In genomic region chr10:76124230-76124629, GRCh38 we compare ENCODE assay signal across 23 cellular contexts.
"Had no signal": no experiment of that assay in that cellular context is flagged by ENCODE, and none has a peak within 500 bp of the region (broad histone marks: within the 10 kb centered on the region; RNA-seq: fewer than 3 reads in every experiment).

No MANE protein-coding gene starts in this region.

- H3K9me3 Mint-ChIP-seq: activated naive CD4-positive, alpha-beta T cell treated with anti-CD3 and anti-CD28 coated beads, Interleukin-2, amount 50 U/mL, for 24 hours; activated T-cell treated with anti-CD3 and anti-CD28 coated beads, Interleukin-2, amount 50 U/mL, for 24 hours; activated T-helper 1 cell treated with anti-CD3 and anti-CD28 coated beads, Interleukin-12 subunit alpha, Interleukin-12 subunit beta, Interleukin-2, Interleukin-4 antibody, amounts not matched to agents 30 ng/mL and 10 ng/mL and 1 ng/mL, durations not matched to agents 14 hours and 24 hours and 36 hours; T-helper 1 cell treated with Interleukin-12 subunit alpha and Interleukin-12 subunit beta and Interleukin-4 antibody, amounts not matched to agents 30 μg/mL and 1 μg/mL, for 36 hours had no signal

- H3K27me3 Mint-ChIP-seq: activated CD8-positive, alpha-beta memory T cell treated with anti-CD3 and anti-CD28 coated beads, Interleukin-2, amount 10 ng/mL, durations not matched to agents 7 days and 5 days had no signal

- DNase-seq: activated CD4-positive, alpha-beta T cell treated with anti-CD3 and anti-CD28 coated beads for 48 hours; activated CD4-positive, alpha-beta T cell treated with anti-CD3 and anti-CD28 coated beads, Interleukin-2, amount 50 U/mL, for 4 hours; activated CD4-positive, CD25-positive, alpha-beta regulatory T cell treated with anti-CD3 and anti-CD28 coated beads, Interleukin-2, amount 50 U/mL, for 72 hours; activated CD8-positive, alpha-beta memory T cell treated with anti-CD3 and anti-CD28 coated beads, Interleukin-2, amount 10 ng/mL, durations not matched to agents 7 days and 5 days; activated effector memory CD4-positive, alpha-beta T cell treated with Interleukin-2 at 50 U/mL for 16 hours; activated naive CD4-positive, alpha-beta T cell; activated T-cell treated with anti-CD3 and anti-CD28 coated beads, Interleukin-2, amount 50 U/mL, for 24 hours; aorta; central memory CD4-positive, alpha-beta T cell; Kasumi-1; KBM-7; NCI-H1105 treated with DMSO at 0.1 percent for 48 hours; NCI-H1436 treated with DMSO at 0.1 percent for 48 hours; NCI-H187; NCI-H2081; NCI-H226; NCI-H526; NCI-H82; SHP77 treated with DMSO at 0.1 percent for 48 hours had no signal

- H3K4me1 Mint-ChIP-seq: activated CD8-positive, alpha-beta memory T cell treated with anti-CD3 and anti-CD28 coated beads, Interleukin-2, amount 10 ng/mL, durations not matched to agents 7 days and 5 days had no signal

- H3K4me3 Mint-ChIP-seq: activated CD8-positive, alpha-beta memory T cell treated with anti-CD3 and anti-CD28 coated beads, Interleukin-2, amount 10 ng/mL, durations not matched to agents 7 days and 5 days; activated naive CD4-positive, alpha-beta T cell treated with anti-CD3 and anti-CD28 coated beads, Interleukin-2, amount 50 U/mL, for 24 hours; activated T-cell treated with anti-CD3 and anti-CD28 coated beads, Interleukin-2, amount 50 U/mL, for 24 hours; activated T-helper 1 cell treated with anti-CD3 and anti-CD28 coated beads, Interleukin-12 subunit alpha, Interleukin-12 subunit beta, Interleukin-2, Interleukin-4 antibody, amounts not matched to agents 30 ng/mL and 10 ng/mL and 1 ng/mL, durations not matched to agents 14 hours and 24 hours and 36 hours; T-helper 1 cell treated with Interleukin-12 subunit alpha and Interleukin-12 subunit beta and Interleukin-4 antibody, amounts not matched to agents 30 μg/mL and 1 μg/mL, for 36 hours; WTC11 had no signal

- ATAC-seq: activated CD8-positive, alpha-beta memory T cell treated with anti-CD3 and anti-CD28 coated beads, Interleukin-2, amount 10 ng/mL, durations not matched to agents 7 days and 5 days; WTC11 had no signal

- H3K27ac Mint-ChIP-seq: activated CD8-positive, alpha-beta memory T cell treated with anti-CD3 and anti-CD28 coated beads, Interleukin-2, amount 10 ng/mL, durations not matched to agents 7 days and 5 days; activated naive CD4-positive, alpha-beta T cell treated with anti-CD3 and anti-CD28 coated beads, Interleukin-2, amount 50 U/mL, for 24 hours; activated T-cell treated with anti-CD3 and anti-CD28 coated beads, Interleukin-2, amount 50 U/mL, for 24 hours; activated T-helper 1 cell treated with anti-CD3 and anti-CD28 coated beads, Interleukin-12 subunit alpha, Interleukin-12 subunit beta, Interleukin-2, Interleukin-4 antibody, amounts not matched to agents 30 ng/mL and 10 ng/mL and 1 ng/mL, durations not matched to agents 14 hours and 24 hours and 36 hours; T-helper 1 cell treated with Interleukin-12 subunit alpha and Interleukin-12 subunit beta and Interleukin-4 antibody, amounts not matched to agents 30 μg/mL and 1 μg/mL, for 36 hours; WTC11 had no signal

- H3K36me3 Mint-ChIP-seq: activated CD8-positive, alpha-beta memory T cell treated with anti-CD3 and anti-CD28 coated beads, Interleukin-2, amount 10 ng/mL, durations not matched to agents 7 days and 5 days; activated naive CD4-positive, alpha-beta T cell treated with anti-CD3 and anti-CD28 coated beads, Interleukin-2, amount 50 U/mL, for 24 hours; WTC11 had no signal
